ENCODE assay signal across 30 cellular contexts in genomic region chr3:177425042-177425441, GRCh38.
"Had no signal": no experiment of that assay in that cellular context is flagged by ENCODE, and none has a peak within 500 bp of the region (broad histone marks: within the 10 kb centered on the region; RNA-seq: fewer than 3 reads in every experiment).

No MANE protein-coding gene starts in this region.

- H3K4me3 Mint-ChIP-seq: activated CD4-positive, alpha-beta memory T cell treated with anti-CD3 and anti-CD28 coated beads, Interleukin-2, amount 10 ng/mL, durations not matched to agents 7 days and 5 days; activated CD4-positive, alpha-beta T cell treated with anti-CD3 and anti-CD28 coated beads for 36 hours; activated CD4-positive, alpha-beta T cell treated with anti-CD3 and anti-CD28 coated beads, Interleukin-2, amount 10 ng/mL, durations not matched to agents 7 days and 5 days; activated naive CD8-positive, alpha-beta T cell; activated T-cell treated with anti-CD3 and anti-CD28 coated beads, Interleukin-2, amount 50 U/mL, for 4 hours; activated T-helper 17 cell treated with anti-CD3 and anti-CD28 coated beads, Interleukin-2, amount 50 U/mL, for 72 hours; effector memory CD8-positive, alpha-beta T cell; T-helper 17 cell; T-helper 2 cell treated with Interferon-gamma antibody and Interleukin-4, amounts not matched to agents 5 μg/mL and 100 μg/mL, for 36 hours had no signal

- H3K9me3 ChIP-seq: esophagus muscularis mucosa, gastrocnemius medialis, heart right ventricle had no signal

- H3K4me1 ChIP-seq: foreskin keratinocyte had no signal

- H3K27ac Mint-ChIP-seq: activated CD4-positive, alpha-beta T cell treated with anti-CD3 and anti-CD28 coated beads for 36 hours; activated CD4-positive, alpha-beta T cell treated with anti-CD3 and anti-CD28 coated beads, Interleukin-2, amount 10 ng/mL, durations not matched to agents 7 days and 5 days; activated naive CD8-positive, alpha-beta T cell; activated T-helper 17 cell treated with anti-CD3 and anti-CD28 coated beads, Interleukin-2, amount 50 U/mL, for 72 hours; effector memory CD8-positive, alpha-beta T cell; T-helper 17 cell; T-helper 2 cell treated with Interferon-gamma antibody and Interleukin-4, amounts not matched to agents 5 μg/mL and 100 μg/mL, for 36 hours had no signal

- H3K27ac ChIP-seq: brain microvascular endothelial cell, esophagus muscularis mucosa, foreskin keratinocyte, gastrocnemius medialis, heart right ventricle had no signal

- H3K27me3 ChIP-seq: brain microvascular endothelial cell, esophagus muscularis mucosa, foreskin keratinocyte, gastrocnemius medialis, heart right ventricle had no signal

- H3K9me3 Mint-ChIP-seq: activated CD4-positive, alpha-beta memory T cell treated with anti-CD3 and anti-CD28 coated beads, Interleukin-2, amount 10 ng/mL, durations not matched to agents 7 days and 5 days; activated T-cell treated with anti-CD3 and anti-CD28 coated beads, Interleukin-2, amount 50 U/mL, for 4 hours; activated T-helper 17 cell treated with anti-CD3 and anti-CD28 coated beads, Interleukin-2, amount 50 U/mL, for 72 hours; effector memory CD8-positive, alpha-beta T cell; T-helper 2 cell treated with Interferon-gamma antibody and Interleukin-4, amounts not matched to agents 5 μg/mL and 100 μg/mL, for 36 hours had no signal

- H3K27me3 Mint-ChIP-seq: activated CD4-positive, alpha-beta T cell treated with anti-CD3 and anti-CD28 coated beads, Interleukin-2, amount 10 ng/mL, durations not matched to agents 7 days and 5 days; activated naive CD8-positive, alpha-beta T cell; effector memory CD8-positive, alpha-beta T cell; T-helper 17 cell had no signal

- DNase-seq: activated CD4-positive, alpha-beta memory T cell treated with anti-CD3 and anti-CD28 coated beads, Interleukin-2, amount 10 ng/mL, durations not matched to agents 7 days and 5 days; activated CD4-positive, alpha-beta T cell treated with anti-CD3 and anti-CD28 coated beads for 36 hours; activated CD4-positive, alpha-beta T cell treated with anti-CD3 and anti-CD28 coated beads, Interleukin-2, amount 10 ng/mL, durations not matched to agents 7 days and 5 days; activated CD4-positive, alpha-beta T cell treated with anti-CD3 and anti-CD28 coated beads, Interleukin-2, amount 50 U/mL, for 4 hours; activated CD4-positive, CD25-positive, alpha-beta regulatory T cell; activated CD4-positive, CD25-positive, alpha-beta regulatory T cell treated with anti-CD3 and anti-CD28 coated beads, Interleukin-2, amount 50 U/mL, for 72 hours; activated CD8-positive, alpha-beta memory T cell treated with anti-CD3 and anti-CD28 coated beads, Interleukin-2, amount 50 U/mL, for 48 hours; activated effector memory CD4-positive, alpha-beta T cell treated with Interleukin-2 at 50 U/mL for 16 hours; activated gamma-delta T cell treated with Interleukin-2 at 50 U/mL for 16 hours; activated naive CD4-positive, alpha-beta T cell treated with anti-CD3 and anti-CD28 coated beads, Interleukin-2, amount 50 U/mL, for 16 hours; activated naive CD4-positive, alpha-beta T cell treated with Interleukin-2 at 50 U/mL for 16 hours; activated T-cell treated with anti-CD3 and anti-CD28 coated beads for 4 hours; activated T-cell treated with anti-CD3 and anti-CD28 coated beads, Interleukin-2, amount 50 U/mL, for 4 hours; amniotic stem cell; anterior cingulate cortex; brain microvascular endothelial cell; cortex of kidney; effector CD4-positive, alpha-beta T cell; effector memory CD8-positive, alpha-beta T cell; erythroblast; foreskin keratinocyte; gastrocnemius medialis; heart right ventricle; T-helper 1 cell; T-helper 17 cell; T1000 had no signal

- H3K36me3 ChIP-seq: brain microvascular endothelial cell, esophagus muscularis mucosa, gastrocnemius medialis, heart right ventricle had no signal

- ATAC-seq: activated CD4-positive, alpha-beta T cell treated with anti-CD3 and anti-CD28 coated beads for 36 hours; activated T-cell treated with anti-CD3 and anti-CD28 coated beads, Interleukin-2, amount 50 U/mL, for 4 hours; activated T-helper 17 cell treated with anti-CD3 and anti-CD28 coated beads, Interleukin-2, amount 50 U/mL, for 72 hours; effector memory CD8-positive, alpha-beta T cell; foreskin keratinocyte; gastrocnemius medialis; T-helper 17 cell had no signal

- H3K4me3 ChIP-seq: esophagus muscularis mucosa, gastrocnemius medialis, heart right ventricle had no signal
